Comparison of ENCODE assay signal across 11 cellular contexts in genomic region chr1:169487561-169487960, GRCh38. TPM values are rescaled to one million over a fixed set of nuclear protein-coding genes. Genes with fewer than 3 reads are reported as not detected.
DNase-seq lines count a peak whose midpoint lies in the region; ATAC-seq, FAIRE-seq and TF ChIP-seq lines count a peak whose summit lies in the region.
"Had no signal": no experiment of that assay in that cellular context is flagged by ENCODE, and none has a peak within 500 bp of the region (broad histone marks: within the 10 kb centered on the region; RNA-seq: fewer than 3 reads in every experiment).

No MANE protein-coding gene starts in this region.

- CTCF ChIA-PET in GM10248 (lab: Yijun Ruan, JAX), result interaction anchor here (1.6 kb wide), 1 partner anchor 13 kb away, joined by 3 read pairs; no protein-coding TSS in a partner anchor

- H3K79me2 ChIP-seq in astrocyte (ENCODE audit: insufficient read depth, low read length), result peaks cover 28% of the 10 kb centered on the region

- no peak overlapping the region for H2AFZ ChIP-seq in astrocyte (ENCODE audit: low read depth, low read length)

- H3K36me3 ChIP-seq in cardiac muscle cell (no peaks in the 10 kb centered on the region), astrocyte (ENCODE audit: insufficient read depth, low read length) (no peaks in the 10 kb centered on the region), upper lobe of right lung (no peaks in the 10 kb centered on the region)

- ATAC-seq in left cardiac atrium (no peak), upper lobe of right lung (no peak), GM21390 (IDR thresholded peaks at IDR 0.05; ENCODE audit: unreplicated experiment) (no peak)

- H3K27ac Mint-ChIP-seq in astrocyte (ENCODE audit: unreplicated experiment), result peak overlapping the region; percentile 98
- H3K27ac Mint-ChIP-seq: activated B cell treated with CpG ODN at 0.5 μM for 24 hours had no signal

- no peaks in the 10 kb centered on the region for H3K9me3 Mint-ChIP-seq in astrocyte (ENCODE audit: unreplicated experiment)
- H3K9me3 Mint-ChIP-seq: activated B cell treated with CpG ODN at 0.5 μM for 24 hours, immature natural killer cell had no signal

- peak overlapping the region; percentile 96 for H3K9ac ChIP-seq in astrocyte (ENCODE audit: low read length)

- H3K27ac ChIP-seq in cardiac muscle cell (peak overlapping the region; percentile 96), astrocyte (ENCODE audit: low read depth, low read length) (peak overlapping the region; percentile 99), upper lobe of right lung (peak overlapping the region; percentile 99)

- peaks cover 20% of the 10 kb centered on the region for H4K20me1 ChIP-seq in astrocyte (ENCODE audit: insufficient read depth, low read length)

- POLR2A ChIA-PET in GM10248 (lab: Yijun Ruan, JAX), result no interaction called here

- no peak for FAIRE-seq in astrocyte (lab: Jason Lieb, UNC)

- peak overlapping the region; percentile 47 for H3K4me3 Mint-ChIP-seq in astrocyte (ENCODE audit: unreplicated experiment)

- intact Hi-C loops in left cardiac atrium (cut with DNase I), result no loop called here
- intact Hi-C loops in upper lobe of right lung (cut with DNase I), result no loop called here

- no peak for DNase-seq in cardiac muscle cell (ENCODE audit: low read depth in 1 of 2, low spot score in 1 of 2)
- no peak for DNase-seq in left cardiac atrium
- DNase-seq in astrocyte (ENCODE audit: low read depth), result no peak
- peak; percentile 59 for DNase-seq in myocyte (ENCODE audit: low read depth)
- DNase-seq in upper lobe of right lung, result no peak
- no peak for DNase-seq in GM10248 (ENCODE audit: extremely low spot score)
- DNase-seq in NCI-H2029 treated with DMSO at 0.1 percent for 48 hours (lab: John Stamatoyannopoulos, UW), result no peak
- DNase-seq: activated B cell treated with CpG ODN at 0.5 μM for 24 hours, AML-193, immature natural killer cell had no signal

- H3K9me3 ChIP-seq in cardiac muscle cell (ENCODE audit: low read depth) (no peaks in the 10 kb centered on the region), astrocyte (ENCODE audit: insufficient read depth, low read depth, low read length) (no peaks in the 10 kb centered on the region), upper lobe of right lung (no peaks in the 10 kb centered on the region)

- TF ChIP-seq CTCF in cardiac muscle cell (IDR thresholded peaks at IDR 0.05; ENCODE audit: low read depth, low read length) (no peak), astrocyte (IDR thresholded peaks at IDR 0.05; ENCODE audit: insufficient read depth, low read depth, low read length) (no peak), upper lobe of right lung (IDR thresholded peaks at IDR 0.05) (no peak), GM10248 (IDR thresholded peaks at IDR 0.05; ENCODE audit: control extremely low read depth, extremely low read depth, low read depth, missing control alignments) (no peak)

- peak overlapping the region; percentile 41 for H3K4me3 ChIP-seq in cardiac muscle cell
- no peak overlapping the region for H3K4me3 ChIP-seq in astrocyte (ENCODE audit: insufficient read depth, low read depth, low read length)
- H3K4me3 ChIP-seq in upper lobe of right lung, result no peak overlapping the region

- H3K4me2 ChIP-seq in astrocyte (ENCODE audit: low read length), result peak overlapping the region; percentile 94

- H3K4me1 Mint-ChIP-seq in astrocyte (ENCODE audit: low read depth, unreplicated experiment), result peaks cover 38% of the 10 kb centered on the region

- H3K4me1 ChIP-seq in cardiac muscle cell (ENCODE audit: low read depth), result peaks cover 32% of the 10 kb centered on the region
- H3K4me1 ChIP-seq in astrocyte (ENCODE audit: insufficient read depth, low read length), result peaks cover 30% of the 10 kb centered on the region
- H3K4me1 ChIP-seq in upper lobe of right lung, result peaks cover 22% of the 10 kb centered on the region

- H3K27me3 ChIP-seq in cardiac muscle cell (no peaks in the 10 kb centered on the region), astrocyte (ENCODE audit: insufficient read depth, low read length) (no peaks in the 10 kb centered on the region), upper lobe of right lung (no peaks in the 10 kb centered on the region)

- H3K27me3 Mint-ChIP-seq in astrocyte (ENCODE audit: low read depth, unreplicated experiment), result no peaks in the 10 kb centered on the region
- H3K27me3 Mint-ChIP-seq: activated B cell treated with CpG ODN at 0.5 μM for 24 hours had no signal

- H3K36me3 Mint-ChIP-seq in astrocyte (ENCODE audit: low read depth, unreplicated experiment), result no peaks in the 10 kb centered on the region
- H3K36me3 Mint-ChIP-seq: immature natural killer cell had no signal

RNA-seq across cellular contexts. Expression of gene SLC19A2, which starts 1.8 kb away (rescaled TPM):
- 16.2 and 18.6 TPM in 2 replicates for total RNA-seq in cardiac muscle cell
- 8.8 and 19.4 TPM in 2 replicates for polyA plus RNA-seq in cardiac muscle cell
- 10 to 100 TPM; 17.8 to 28.7 TPM for total RNA-seq in left cardiac atrium
- total RNA-seq in astrocyte, result 12.5 and 14.1 TPM in 2 replicates
- total RNA-seq in myocyte, result 11.2 and 14.6 TPM in 2 replicates
- 3.2 TPM for polyA plus RNA-seq in myocyte (2012)
- 12.8 TPM for total RNA-seq in upper lobe of right lung
